Comparison of ENCODE assay signal across 8 cellular contexts in the genomic region with DNA sequence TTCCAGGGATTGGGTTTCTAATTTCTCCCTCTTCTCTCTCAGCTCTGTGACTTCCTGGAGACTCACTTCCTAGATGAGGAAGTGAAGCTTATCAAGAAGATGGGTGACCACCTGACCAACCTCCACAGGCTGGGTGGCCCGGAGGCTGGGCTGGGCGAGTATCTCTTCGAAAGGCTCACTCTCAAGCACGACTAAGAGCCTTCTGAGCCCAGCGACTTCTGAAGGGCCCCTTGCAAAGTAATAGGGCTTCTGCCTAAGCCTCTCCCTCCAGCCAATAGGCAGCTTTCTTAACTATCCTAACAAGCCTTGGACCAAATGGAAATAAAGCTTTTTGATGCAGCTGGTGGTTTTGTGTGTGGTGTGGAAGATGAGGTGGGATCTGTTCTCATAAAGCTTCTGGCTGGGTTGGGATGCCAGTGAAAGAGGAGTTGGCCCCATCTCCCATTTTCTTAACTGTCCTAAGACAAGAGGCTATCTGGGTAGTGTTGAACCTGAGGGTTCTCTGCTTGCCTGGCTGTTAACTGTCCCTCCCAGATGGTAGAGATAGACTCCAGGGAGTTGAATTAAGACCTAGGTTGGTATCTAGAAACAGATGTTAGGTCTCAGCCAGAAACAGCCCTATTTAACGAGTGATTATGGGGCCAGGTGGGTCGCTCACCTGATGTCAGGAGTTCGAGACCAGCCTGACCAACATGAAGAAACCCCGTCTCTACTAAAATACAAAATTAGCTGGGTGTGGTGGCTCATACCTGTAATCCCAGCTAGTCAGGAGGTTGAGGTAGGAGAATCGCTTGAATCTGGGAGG. TPM values are rescaled to one million over a fixed set of nuclear protein-coding genes. Genes with fewer than 3 reads are reported as not detected.
DNase-seq lines count a peak whose midpoint lies in the region; ATAC-seq and TF ChIP-seq lines count a peak whose summit lies in the region.

No MANE protein-coding gene starts in this region.

- H2AFZ ChIP-seq in hepatocyte, result no peak overlapping the region

- peaks cover 26% of the 10 kb centered on the region for H3K4me1 ChIP-seq in hepatocyte (ENCODE audit: insufficient read depth)

- POLR2A ChIA-PET in WTC11 (lab: Charles Lee), result interaction anchor here (1.3 to 1.5 kb wide), 2 partner anchors 12 to 27 kb away, joined by 3 to 4 read pairs; a partner anchor contains a TSS

- H3K9me3 Mint-ChIP-seq in activated naive CD4-positive, alpha-beta T cell treated with anti-CD3 and anti-CD28 coated beads, Interleukin-2, amount 10 ng/mL, durations not matched to agents 7 days and 5 days, result no peaks in the 10 kb centered on the region
- peaks cover 4% of the 10 kb centered on the region for H3K9me3 Mint-ChIP-seq in WTC11
- no peaks in the 10 kb centered on the region for H3K9me3 Mint-ChIP-seq in stimulated activated effector memory CD8-positive, alpha-beta T cell treated with anti-CD3 and anti-CD28 coated beads, Interleukin-12 subunit alpha, Interleukin-12 subunit beta, amount 100 ng/mL, for 72 hours

- H3K27ac Mint-ChIP-seq in activated naive CD4-positive, alpha-beta T cell treated with anti-CD3 and anti-CD28 coated beads, Interleukin-2, amount 10 ng/mL, durations not matched to agents 7 days and 5 days, result peak overlapping the region; percentile 99
- H3K27ac Mint-ChIP-seq in WTC11, result no peak overlapping the region
- H3K27ac Mint-ChIP-seq in stimulated activated effector memory CD8-positive, alpha-beta T cell treated with anti-CD3 and anti-CD28 coated beads, Interleukin-12 subunit alpha, Interleukin-12 subunit beta, amount 100 ng/mL, for 72 hours, result peak overlapping the region; percentile 100

- CTCF ChIA-PET in activated naive CD4-positive, alpha-beta T cell treated with anti-CD3 and anti-CD28 coated beads, Interleukin-2, amount 10 ng/mL, durations not matched to agents 7 days and 5 days (lab: Charles Lee), result interaction anchor here (0.9 to 1.8 kb wide), 5 partner anchors 25 to 179 kb away, joined by 3 to 9 read pairs (median 3); a partner anchor contains a TSS
- CTCF ChIA-PET in WTC11 (lab: Charles Lee), result interaction anchor here (0.5 to 2.6 kb wide), 6 partner anchors 9 to 236 kb away, joined by 3 to 13 read pairs (median 6); a partner anchor contains a TSS

- H3K4me3 Mint-ChIP-seq in activated naive CD4-positive, alpha-beta T cell treated with anti-CD3 and anti-CD28 coated beads, Interleukin-2, amount 10 ng/mL, durations not matched to agents 7 days and 5 days, result peak overlapping the region; percentile 98
- peak overlapping the region; percentile 99 for H3K4me3 Mint-ChIP-seq in WTC11
- peak overlapping the region; percentile 100 for H3K4me3 Mint-ChIP-seq in stimulated activated effector memory CD8-positive, alpha-beta T cell treated with anti-CD3 and anti-CD28 coated beads, Interleukin-12 subunit alpha, Interleukin-12 subunit beta, amount 100 ng/mL, for 72 hours

- peaks cover 21% of the 10 kb centered on the region for H4K20me1 ChIP-seq in hepatocyte (ENCODE audit: insufficient read depth, poor library complexity, severe bottlenecking)

- no peak for DNase-seq in activated naive CD4-positive, alpha-beta T cell treated with anti-CD3 and anti-CD28 coated beads, Interleukin-2, amount 10 ng/mL, durations not matched to agents 7 days and 5 days
- DNase-seq in activated naive CD4-positive, alpha-beta T cell treated with Interleukin-2 at 50 U/mL for 16 hours, result no peak
- no peak for DNase-seq in WTC11 (ENCODE audit: low spot score)
- no peak for DNase-seq in hepatocyte (ENCODE audit: low spot score)
- no peak for DNase-seq in stimulated activated effector memory CD8-positive, alpha-beta T cell treated with anti-CD3 and anti-CD28 coated beads, Interleukin-12 subunit alpha, Interleukin-12 subunit beta, amount 100 ng/mL, for 72 hours (ENCODE audit: low spot score in 2 of 2)
- no peak for DNase-seq in SK-N-DZ (ENCODE audit: low spot score)
- no peak for DNase-seq in NCI-H1436 treated with DMSO at 0.1 percent for 48 hours (lab: John Stamatoyannopoulos, UW)

- no peaks in the 10 kb centered on the region for H3K9me2 ChIP-seq in hepatocyte (replicated peaks; ENCODE audit: insufficient read depth)

- WGBS in hepatocyte (ENCODE audit: low lambda C conversion rate, missing lambda C conversion rate), result 84% methylated on average over 10 of the region's 10 CpGs

- peak overlapping the region; percentile 83 for H3K27ac ChIP-seq in hepatocyte

- peaks cover 59% of the 10 kb centered on the region for H3K4me1 Mint-ChIP-seq in activated naive CD4-positive, alpha-beta T cell treated with anti-CD3 and anti-CD28 coated beads, Interleukin-2, amount 10 ng/mL, durations not matched to agents 7 days and 5 days
- peaks cover 39% of the 10 kb centered on the region for H3K4me1 Mint-ChIP-seq in WTC11
- peaks cover 71% of the 10 kb centered on the region for H3K4me1 Mint-ChIP-seq in stimulated activated effector memory CD8-positive, alpha-beta T cell treated with anti-CD3 and anti-CD28 coated beads, Interleukin-12 subunit alpha, Interleukin-12 subunit beta, amount 100 ng/mL, for 72 hours

- H3K4me3 ChIP-seq in hepatocyte, result peak overlapping the region; percentile 83

- peak overlapping the region; percentile 85 for H3K4me2 ChIP-seq in hepatocyte

- no peaks in the 10 kb centered on the region for H3K27me3 ChIP-seq in hepatocyte

- no peaks in the 10 kb centered on the region for H3K9me3 ChIP-seq in hepatocyte (ENCODE audit: low read depth)

- H3K36me3 ChIP-seq in hepatocyte (replicated peaks; ENCODE audit: insufficient read depth, low read depth), result no peaks in the 10 kb centered on the region

- H3K79me2 ChIP-seq in hepatocyte, result peaks cover 20% of the 10 kb centered on the region

- no peaks in the 10 kb centered on the region for H3K27me3 Mint-ChIP-seq in activated naive CD4-positive, alpha-beta T cell treated with anti-CD3 and anti-CD28 coated beads, Interleukin-2, amount 10 ng/mL, durations not matched to agents 7 days and 5 days
- no peaks in the 10 kb centered on the region for H3K27me3 Mint-ChIP-seq in WTC11 (ENCODE audit: low read depth)

- TF ChIP-seq CTCF in WTC11 (IDR thresholded peaks at IDR 0.05), result no peak
- no peak for TF ChIP-seq CTCF in hepatocyte (IDR thresholded peaks at IDR 0.05; ENCODE audit: poor library complexity)

- ATAC-seq in WTC11 (no peak), GM18873 (IDR thresholded peaks at IDR 0.05; ENCODE audit: low FRiP score, unreplicated experiment) (no peak)
- no peak for ATAC-seq in stimulated activated effector memory CD8-positive, alpha-beta T cell treated with anti-CD3 and anti-CD28 coated beads, Interleukin-12 subunit alpha, Interleukin-12 subunit beta, amount 100 ng/mL, for 72 hours

- H3K36me3 Mint-ChIP-seq in activated naive CD4-positive, alpha-beta T cell treated with anti-CD3 and anti-CD28 coated beads, Interleukin-2, amount 10 ng/mL, durations not matched to agents 7 days and 5 days, result peaks cover 41% of the 10 kb centered on the region
- peaks cover 45% of the 10 kb centered on the region for H3K36me3 Mint-ChIP-seq in WTC11
- H3K36me3 Mint-ChIP-seq in stimulated activated effector memory CD8-positive, alpha-beta T cell treated with anti-CD3 and anti-CD28 coated beads, Interleukin-12 subunit alpha, Interleukin-12 subunit beta, amount 100 ng/mL, for 72 hours, result peaks cover 100% of the 10 kb centered on the region

TF ChIP-seq in WTC11, 78 proteins besides CTCF, POLR2A, EP300 and RAD21 (continues in another document):
- TF ChIP-seq, protein P1, sequence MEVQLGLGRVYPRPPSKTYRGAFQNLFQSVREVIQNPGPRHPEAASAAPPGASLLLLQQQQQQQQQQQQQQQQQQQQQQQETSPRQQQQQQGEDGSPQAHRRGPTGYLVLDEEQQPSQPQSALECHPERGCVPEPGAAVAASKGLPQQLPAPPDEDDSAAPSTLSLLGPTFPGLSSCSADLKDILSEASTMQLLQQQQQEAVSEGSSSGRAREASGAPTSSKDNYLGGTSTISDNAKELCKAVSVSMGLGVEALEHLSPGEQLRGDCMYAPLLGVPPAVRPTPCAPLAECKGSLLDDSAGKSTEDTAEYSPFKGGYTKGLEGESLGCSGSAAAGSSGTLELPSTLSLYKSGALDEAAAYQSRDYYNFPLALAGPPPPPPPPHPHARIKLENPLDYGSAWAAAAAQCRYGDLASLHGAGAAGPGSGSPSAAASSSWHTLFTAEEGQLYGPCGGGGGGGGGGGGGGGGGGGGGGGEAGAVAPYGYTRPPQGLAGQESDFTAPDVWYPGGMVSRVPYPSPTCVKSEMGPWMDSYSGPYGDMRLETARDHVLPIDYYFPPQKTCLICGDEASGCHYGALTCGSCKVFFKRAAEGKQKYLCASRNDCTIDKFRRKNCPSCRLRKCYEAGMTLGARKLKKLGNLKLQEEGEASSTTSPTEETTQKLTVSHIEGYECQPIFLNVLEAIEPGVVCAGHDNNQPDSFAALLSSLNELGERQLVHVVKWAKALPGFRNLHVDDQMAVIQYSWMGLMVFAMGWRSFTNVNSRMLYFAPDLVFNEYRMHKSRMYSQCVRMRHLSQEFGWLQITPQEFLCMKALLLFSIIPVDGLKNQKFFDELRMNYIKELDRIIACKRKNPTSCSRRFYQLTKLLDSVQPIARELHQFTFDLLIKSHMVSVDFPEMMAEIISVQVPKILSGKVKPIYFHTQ (CRISPR knock-in tag; IDR thresholded peaks at IDR 0.05), result 0 out of 2 replicates have a peak, but pooled peaks have one; percentile 41

RNA-seq across cellular contexts. Expression of a gene that starts 1.6 kb away (rescaled TPM):
- total RNA-seq in WTC11 (2021) (1,061 to 1,225 TPM (median 1,202 TPM) in 3 replicates), hepatocyte (8,878 and 9,969 TPM in 2 replicates)
- 13,723 and 15,987 TPM in 2 replicates for polyA plus RNA-seq in hepatocyte
- polyA plus RNA-seq in SK-N-DZ (2014; cell fraction: cytosol; rRNA removed), result 980 and 1,050 TPM in 2 replicates
- polyA plus RNA-seq in SK-N-DZ (2014; cell fraction: nucleus; rRNA removed), result 626 and 695 TPM in 2 replicates

RNA-seq across cellular contexts. Expression of a gene that starts 12.1 kb away (rescaled TPM):
- total RNA-seq in WTC11 (2021) (346 to 387 TPM (median 351 TPM) in 3 replicates), hepatocyte (76.4 and 77.3 TPM in 2 replicates)
- 106 and 116 TPM in 2 replicates for polyA plus RNA-seq in hepatocyte
- polyA plus RNA-seq in SK-N-DZ (2014; cell fraction: cytosol; rRNA removed), result 50.4 and 59.5 TPM in 2 replicates
- 33.0 and 50.3 TPM in 2 replicates for polyA plus RNA-seq in SK-N-DZ (2014; cell fraction: nucleus; rRNA removed)

RNA-seq across cellular contexts. Expression of a gene that starts 26.4 kb away (rescaled TPM):
- total RNA-seq in WTC11 (2021) (45.9 to 52.0 TPM (median 46.1 TPM) in 3 replicates), hepatocyte (29.2 and 37.4 TPM in 2 replicates)
- 45.9 and 54.8 TPM in 2 replicates for polyA plus RNA-seq in hepatocyte
- 10.2 and 10.3 TPM in 2 replicates for polyA plus RNA-seq in SK-N-DZ (2014; cell fraction: cytosol; rRNA removed)
- 6.2 and 6.5 TPM in 2 replicates for polyA plus RNA-seq in SK-N-DZ (2014; cell fraction: nucleus; rRNA removed)

RNA-seq across cellular contexts. Expression of a gene that starts 26.9 kb away (rescaled TPM):
- total RNA-seq in WTC11 (2021), result 168 to 178 TPM (median 169 TPM) in 3 replicates
- total RNA-seq in hepatocyte, result 62.9 and 72.1 TPM in 2 replicates
- polyA plus RNA-seq in hepatocyte, result 79.6 and 84.9 TPM in 2 replicates
- 174 and 178 TPM in 2 replicates for polyA plus RNA-seq in SK-N-DZ (2014; cell fraction: cytosol; rRNA removed)
- polyA plus RNA-seq in SK-N-DZ (2014; cell fraction: nucleus; rRNA removed), result 150 and 173 TPM in 2 replicates

RNA-seq across cellular contexts. Expression of a gene that starts 33.2 kb away (rescaled TPM):
- total RNA-seq in WTC11 (2021), result 3.0 to 3.4 TPM (median 3.1 TPM) in 3 replicates
- total RNA-seq in hepatocyte, result 0.72 and 3.7 TPM in 2 replicates
- polyA plus RNA-seq in hepatocyte, result 1.5 and 2.9 TPM in 2 replicates
- not detected in 2 replicates for polyA plus RNA-seq in SK-N-DZ (2014; cell fraction: cytosol; rRNA removed)
- polyA plus RNA-seq in SK-N-DZ (2014; cell fraction: nucleus; rRNA removed), result not detected in 2 replicates
